17 cellular contexts compared by ENCODE assay signal in genomic region chr6:36350082-36350481, GRCh38. TPM values are rescaled to one million over a fixed set of nuclear protein-coding genes. Genes with fewer than 3 reads are reported as not detected.
DNase-seq lines count a peak whose midpoint lies in the region; ATAC-seq and TF ChIP-seq lines count a peak whose summit lies in the region.
"Had no signal": no experiment of that assay in that cellular context is flagged by ENCODE, and none has a peak within 500 bp of the region (broad histone marks: within the 10 kb centered on the region; RNA-seq: fewer than 3 reads in every experiment).

No MANE protein-coding gene starts in this region.

- H3K27ac ChIP-seq in IMR-90 (ENCODE audit: insufficient read depth, low read length) (no peak overlapping the region), VCaP (peak overlapping the region; percentile 81), skeletal muscle tissue (ENCODE audit: low read depth, low read length) (peak overlapping the region; percentile 28)
- H3K27ac ChIP-seq: parathyroid adenoma had no signal

- no peak overlapping the region for H2AK9ac ChIP-seq in IMR-90 (replicated peaks; ENCODE audit: low read depth, low read length, poor library complexity)

- peak overlapping the region; percentile 36; the same call in 1 of the 2 replicates for H2AK5ac ChIP-seq in IMR-90 (ENCODE audit: low read depth, low read length)

- no peak overlapping the region for H4K8ac ChIP-seq in IMR-90 (ENCODE audit: low read depth in 2 of 2, low read length in 2 of 2)

- POLR2A ChIA-PET in IMR-90 (lab: Charles Lee; ENCODE audit: unreplicated experiment): interaction anchor here (0.6 kb wide), 1 partner anchor 45 kb away, joined by 11 read pairs; no protein-coding TSS in a partner anchor

- no CpG with 5 or more reads among the region's 4 CpGs for WGBS in IMR-90 (ENCODE audit: extremely low coverage in 2 of 2, insufficient read length in 1 of 2), 2 experiments

- ATAC-seq in IMR-90 (ENCODE audit: low read depth): no peak

- H2BK5ac ChIP-seq in IMR-90 (ENCODE audit: low read depth, low read length, poor library complexity, severe bottlenecking): no peak overlapping the region

- TF ChIP-seq CTCF in IMR-90 (conservative IDR thresholded peaks at IDR 0.05; ENCODE audit: low read depth, low read length): no peak
- no peak for TF ChIP-seq CTCF in VCaP (conservative IDR thresholded peaks at IDR 0.05)

- H4K20me1 ChIP-seq in IMR-90 (ENCODE audit: insufficient read depth, low read length): peaks cover 4% of the 10 kb centered on the region; the same call in 1 of the 2 replicates

- no peak overlapping the region for H3K56ac ChIP-seq in IMR-90 (ENCODE audit: extremely low read depth, insufficient read depth, low read length)

- H3K4me1 ChIP-seq in IMR-90 (ENCODE audit: control insufficient read depth, insufficient read depth, low read length) (peaks cover 11% of the 10 kb centered on the region), skeletal muscle tissue (ENCODE audit: control insufficient read depth in 3 of 3, insufficient read depth in 3 of 3, low read length in 3 of 3) (peaks cover 0 to 9% (median 4%) of the 10 kb centered on the region in 3 donors)
- H3K4me1 ChIP-seq: parathyroid adenoma had no signal

- H4K5ac ChIP-seq in IMR-90 (ENCODE audit: low read depth, low read length): no peak overlapping the region

- no peak for DNase-seq in IMR-90
- DNase-seq in glomerular endothelial cell (ENCODE audit: extremely low read depth, low read depth, low spot score): peak; percentile 82
- DNase-seq in NCI-H1105 treated with DMSO at 0.1 percent for 48 hours (lab: John Stamatoyannopoulos, UW): no peak
- no peak for DNase-seq in iPS-NIHi11 (ENCODE audit: low spot score)
- DNase-seq in retina: no peak
- no peak for DNase-seq in DMS53 (lab: John Stamatoyannopoulos, UW)
- DNase-seq: activated CD4-positive, alpha-beta T cell treated with anti-CD3 and anti-CD28 coated beads for 48 hours; activated CD8-positive, alpha-beta memory T cell treated with anti-CD3 and anti-CD28 coated beads, Interleukin-2, amount 50 U/mL, for 4 hours; activated gamma-delta T cell; cortex of kidney; hippocampal formation had no signal

- no peaks in the 10 kb centered on the region for H3K79me1 ChIP-seq in IMR-90 (ENCODE audit: low read depth in 1 of 2, low read length in 2 of 2)

- H2AFZ ChIP-seq in IMR-90 (replicated peaks; ENCODE audit: low read length, poor library complexity): no peak overlapping the region
- H2AFZ ChIP-seq: parathyroid adenoma had no signal

- H3K9ac ChIP-seq in IMR-90 (ENCODE audit: low read depth, low read length) (no peak overlapping the region), skeletal muscle tissue (ENCODE audit: low read depth in 1 of 3, low read length in 3 of 3) (no peak overlapping the region)
- H3K9ac ChIP-seq: parathyroid adenoma had no signal

- no peak overlapping the region for H3K14ac ChIP-seq in IMR-90 (replicated peaks; ENCODE audit: low read depth, low read length)

- no peak overlapping the region for H3K4me3 ChIP-seq in IMR-90 (ENCODE audit: insufficient read depth, low read depth, low read length)
- H3K4me3 ChIP-seq in skeletal muscle tissue (ENCODE audit: low read length in 3 of 3): no peak overlapping the region

- TF ChIP-seq RAD21 in IMR-90 (IDR thresholded peaks at IDR 0.05; ENCODE audit: low read length): no peak

- H2BK120ac ChIP-seq in IMR-90 (ENCODE audit: low read depth, low read length): no peak overlapping the region

- H2BK15ac ChIP-seq in IMR-90 (ENCODE audit: low read depth, low read length): peak overlapping the region; percentile 81; the same call in 2 of the 3 replicates

- no peak overlapping the region for H4K91ac ChIP-seq in IMR-90 (ENCODE audit: insufficient read depth, low read depth, low read length)

- H2BK20ac ChIP-seq in IMR-90 (ENCODE audit: low read depth, low read length): no peak overlapping the region

- H3K4ac ChIP-seq in IMR-90 (ENCODE audit: low read depth, low read length): no peak overlapping the region

- peaks cover 3% of the 10 kb centered on the region; the same call in 1 of the 2 replicates for H3K9me1 ChIP-seq in IMR-90 (ENCODE audit: insufficient read depth, low read length)

- no TSS peak for BruUV-seq in IMR-90 (replicated peaks; lab: Mats Ljungman, UMichigan)

- H3K27me3 ChIP-seq in IMR-90 (ENCODE audit: control insufficient read depth, insufficient read depth, low read length) (peaks cover 2% of the 10 kb centered on the region; the same call in 1 of the 2 replicates), skeletal muscle tissue (ENCODE audit: control insufficient read depth in 3 of 3, insufficient read depth in 3 of 3, low read length in 3 of 3) (peaks cover 3 to 16% (median 7%) of the 10 kb centered on the region in 3 donors)

- H3K18ac ChIP-seq in IMR-90 (ENCODE audit: low read depth, low read length): no peak overlapping the region

- H3K36me3 ChIP-seq in IMR-90 (ENCODE audit: control insufficient read depth, insufficient read depth, low read length): no peaks in the 10 kb centered on the region
- no peaks in the 10 kb centered on the region for H3K36me3 ChIP-seq in skeletal muscle tissue (ENCODE audit: control insufficient read depth in 3 of 3, insufficient read depth in 3 of 3, low read length in 3 of 3)

- dilution Hi-C loops in IMR-90 (cut with HindIII; ENCODE audit: low sequenced_read_pairs, unreplicated experiment): no loop called here

- H3K4me2 ChIP-seq in IMR-90 (ENCODE audit: low read depth, low read length): no peak overlapping the region

- H3K9me3 ChIP-seq in IMR-90 (ENCODE audit: control insufficient read depth, insufficient read depth, low read length): no peaks in the 10 kb centered on the region
- H3K9me3 ChIP-seq in skeletal muscle tissue (ENCODE audit: control insufficient read depth in 3 of 3, low read length in 3 of 3): no peaks in the 10 kb centered on the region

- CTCF ChIA-PET in IMR-90 (lab: Yijun Ruan, JAX): interaction anchor here (2.9 kb wide), 1 partner anchor 9 kb away, joined by 22 read pairs; no protein-coding TSS in a partner anchor

- H3K23ac ChIP-seq in IMR-90 (ENCODE audit: low read depth, low read length): no peak overlapping the region

- TF ChIP-seq POLR2A in IMR-90 (IDR thresholded peaks at IDR 0.05; ENCODE audit: low read depth, low read length): no peak

- in situ Hi-C loops in IMR-90 (cut with MboI; ENCODE audit: low sequenced_read_pairs): no loop called here

- intact Hi-C loops in IMR-90 (cut with micrococcal nuclease): no loop called here

TF ChIP-seq in IMR-90, 13 proteins besides CTCF, POLR2A, EP300 and RAD21:
- TF ChIP-seq MAFK (IDR thresholded peaks at IDR 0.05; ENCODE audit: low read depth, low read length): no peak
- TF ChIP-seq MAZ (IDR thresholded peaks at IDR 0.05; ENCODE audit: borderline replicate concordance, low read depth, low read length): no peak
- no peak for TF ChIP-seq SMC3 (IDR thresholded peaks at IDR 0.05; ENCODE audit: low read depth, low read length)
- TF ChIP-seq NFE2L2 (IDR thresholded peaks at IDR 0.05; ENCODE audit: low read depth, low read length): no peak

RNA-seq across cellular contexts. Expression of gene BNIP5, which starts 13.4 kb away (rescaled TPM):
- not detected in 2 replicates for total RNA-seq in IMR-90 (2012; rRNA removed)
- not detected in 2 replicates for polyA plus RNA-seq in IMR-90 (2012; rRNA removed)
- not detected in 2 replicates for polyA plus RNA-seq in IMR-90 (2012; cell fraction: cytosol; rRNA removed)
- not detected in 2 replicates for polyA plus RNA-seq in IMR-90 (2012; cell fraction: nucleus; rRNA removed; ENCODE audit: low replicate concordance)
- total RNA-seq in glomerular endothelial cell: not detected in 2 replicates
- not detected for total RNA-seq in skeletal muscle tissue
- total RNA-seq: SK-MEL-5 had no signal
- polyA plus RNA-seq: BJ, esophagus had no signal

RNA-seq across cellular contexts. Expression of gene ETV7, which starts 37.4 kb away (rescaled TPM):
- total RNA-seq in IMR-90 (2012; rRNA removed) (under 0.01 and 0.18 TPM in 2 replicates), glomerular endothelial cell (2.5 and 2.7 TPM in 2 replicates), skeletal muscle tissue (not detected)
- polyA plus RNA-seq in IMR-90 (2012; rRNA removed): 0.17 and 0.19 TPM in 2 replicates
- polyA plus RNA-seq in IMR-90 (2012; cell fraction: cytosol; rRNA removed): 0.14 and 0.22 TPM in 2 replicates
- polyA plus RNA-seq in IMR-90 (2012; cell fraction: nucleus; rRNA removed; ENCODE audit: low replicate concordance): 0.16 and 0.19 TPM in 2 replicates
- total RNA-seq: SK-MEL-5 had no signal
